Comparison of ENCODE assay signal across 6 cellular contexts in genomic region chr10:54515244-54515643, GRCh38.
DNase-seq lines count a peak whose midpoint lies in the region; ATAC-seq, FAIRE-seq and TF ChIP-seq lines count a peak whose summit lies in the region.
"Not testable (repeated sequence)": the region's sequence is repeated elsewhere in the genome, so short reads cannot be mapped to it uniquely, and the experiment has no call there.

No MANE protein-coding gene starts in this region.

- H3K36me3 Mint-ChIP-seq in endodermal cell (ENCODE audit: low read depth): not testable (repeated sequence)

- H3K4me1 ChIP-seq in endodermal cell (ENCODE audit: control insufficient read depth, insufficient read depth, low read length); kidney (ENCODE audit: control insufficient read depth in 1 of 2, insufficient read depth in 1 of 2, low read depth in 1 of 2, low read length in 2 of 2); upper lobe of right lung: not testable (repeated sequence)

- H3K27ac Mint-ChIP-seq in endodermal cell: not testable (repeated sequence)

- not testable (repeated sequence) for H3K9ac ChIP-seq in endodermal cell (ENCODE audit: extremely low read depth, low read length, poor library complexity, severe bottlenecking); kidney (ENCODE audit: low read length in 2 of 2)

- not testable (repeated sequence) for H3K4me1 Mint-ChIP-seq in endodermal cell

- WGBS in endodermal cell (ENCODE audit: insufficient coverage in 1 of 2, insufficient read length in 1 of 2), 2 experiments: 95 to 96% methylated on average over 5 to 12 of the region's 12 CpGs

- H3K27me3 Mint-ChIP-seq in endodermal cell (ENCODE audit: insufficient read depth): not testable (repeated sequence)

- not testable (repeated sequence) for H3K4me3 Mint-ChIP-seq in endodermal cell

- ATAC-seq in upper lobe of right lung: not testable (repeated sequence)

- not testable (repeated sequence) for H3K27me3 ChIP-seq in endodermal cell (ENCODE audit: control insufficient read depth, insufficient read depth, low read length, poor library complexity, severe bottlenecking); upper lobe of right lung

- intact Hi-C loops in kidney (cut with DNase I); posterior vena cava (cut with DNase I); upper lobe of right lung (cut with DNase I): not testable (repeated sequence)

- not testable (repeated sequence) for H3K4me3 ChIP-seq in endodermal cell (ENCODE audit: low read length); kidney (ENCODE audit: low read length in 2 of 2); upper lobe of right lung

- DNase-seq in DMS53 (lab: John Stamatoyannopoulos, UW) (peak; percentile 86), ELF-1 (ENCODE audit: low read depth, low spot score) (peak; percentile 1), endodermal cell (peak; percentile 44), kidney (peak; percentile 42), posterior vena cava (ENCODE audit: low spot score) (peak; percentile 63), upper lobe of right lung (peak; percentile 42)

- not testable (repeated sequence) for H3K9me3 ChIP-seq in endodermal cell (ENCODE audit: control insufficient read depth, low read length); kidney (ENCODE audit: control insufficient read depth in 1 of 2, low read length in 2 of 2); upper lobe of right lung

- not testable (repeated sequence) for FAIRE-seq in kidney (lab: Jason Lieb, UNC)

- not testable (repeated sequence) for H3K27ac ChIP-seq in endodermal cell (ENCODE audit: low read depth, low read length); kidney (ENCODE audit: low read depth in 2 of 2, low read length in 2 of 2); upper lobe of right lung

- peaks cover 25% of the 10 kb centered on the region for H3K9me3 Mint-ChIP-seq in endodermal cell

- TF ChIP-seq CTCF in endodermal cell (conservative IDR thresholded peaks at IDR 0.05); kidney (IDR thresholded peaks at IDR 0.05; ENCODE audit: borderline replicate concordance, extremely low read depth, insufficient read depth); upper lobe of right lung (IDR thresholded peaks at IDR 0.05): not testable (repeated sequence)

- H3K36me3 ChIP-seq in endodermal cell (ENCODE audit: control insufficient read depth, insufficient read depth, low read length); kidney (ENCODE audit: control insufficient read depth in 1 of 2, insufficient read depth in 2 of 2, low read length in 2 of 2); upper lobe of right lung: not testable (repeated sequence)

Comparison
In these comparisons a context has a peak if more than half of its experiments do, and no peak if none do; other contexts are left out.
1. DNase-seq: peak in every context shown above with its lines; median percentile 86 in DMS53; 63 in posterior vena cava; 44 in endodermal cell; 42 in kidney; 42 in upper lobe of right lung; 1 in ELF-1.